ENCODE assay signal across 9 cellular contexts in genomic region chr16:87956771-87957279, GRCh38. TPM values are rescaled to one million over a fixed set of nuclear protein-coding genes. Genes with fewer than 3 reads are reported as not detected.
DNase-seq lines count a peak whose midpoint lies in the region; ATAC-seq, FAIRE-seq and TF ChIP-seq lines count a peak whose summit lies in the region.
"Had no signal": no experiment of that assay in that cellular context is flagged by ENCODE, and none has a peak within 500 bp of the region (broad histone marks: within the 10 kb centered on the region; RNA-seq: fewer than 3 reads in every experiment).

No MANE protein-coding gene starts in this region.

- TF ChIP-seq POLR2A in HepG2 (IDR thresholded peaks at IDR 0.05; ENCODE audit: insufficient read depth in 1 of 2, low read depth in 2 of 2, low read length in 2 of 2): no peak
- no peak for TF ChIP-seq POLR2A in right lobe of liver (IDR thresholded peaks at IDR 0.05)

- H3K9me2 ChIP-seq in PC-3 (replicated peaks; ENCODE audit: low read length): no peaks in the 10 kb centered on the region

- no peak overlapping the region for H2AFZ ChIP-seq in HepG2 (ENCODE audit: low read length)
- no peak overlapping the region for H2AFZ ChIP-seq in PC-3 (ENCODE audit: low read length)

- H3K4me3 Mint-ChIP-seq in MCF 10A (ENCODE audit: unreplicated experiment): no peak overlapping the region

- H3K27ac Mint-ChIP-seq in MCF 10A (ENCODE audit: low read depth, unreplicated experiment): no peak overlapping the region

- 92% methylated on average over 21 of the region's 21 CpGs for WGBS in HepG2 (ENCODE audit: low lambda C conversion rate)
- 63% methylated on average over 6 of the region's 21 CpGs for WGBS in right lobe of liver (ENCODE audit: insufficient coverage, low coverage, low lambda C conversion rate, missing lambda C conversion rate)

- H4K20me1 ChIP-seq in HepG2 (ENCODE audit: insufficient read depth, low read length) (0 out of 2 replicates have a peak, but pooled peaks cover 5% of the 10 kb centered on the region), PC-3 (ENCODE audit: low read length) (no peaks in the 10 kb centered on the region)

- POLR2A ChIA-PET in HepG2 (lab: Yijun Ruan, JAX) (no interaction called here), PC-3 (lab: Charles Lee; ENCODE audit: unreplicated experiment) (no interaction called here), MCF 10A (lab: Yijun Ruan, JAX) (no interaction called here)

- TF ChIP-seq RAD21 in HepG2 (CRISPR knock-in tag; IDR thresholded peaks at IDR 0.05): no peak

- H3K36me3 ChIP-seq in HepG2 (replicated peaks in 1 of 2; ENCODE audit: control insufficient read depth in 1 of 2, insufficient read depth in 2 of 2, low read length in 2 of 2) (peaks cover 6 to 31% of the 10 kb centered on the region in 2 experiments; a peak in 4 of 5 replicates), right lobe of liver (peaks cover 0 to 6% (median 0%) of the 10 kb centered on the region in 4 donors), PC-3 (ENCODE audit: low read depth, low read length) (no peaks in the 10 kb centered on the region), muscle layer of duodenum (ENCODE audit: control insufficient read depth in 1 of 2, insufficient read depth in 2 of 2, low read length in 2 of 2) (peaks cover 0 to 4% of the 10 kb centered on the region in 2 donors)

- no peak overlapping the region for H3K9ac ChIP-seq in HepG2 (ENCODE audit: insufficient read depth, low read depth, low read length)
- no peak overlapping the region for H3K9ac ChIP-seq in PC-3 (ENCODE audit: low read length)

- H3K27ac ChIP-seq in HepG2 (ENCODE audit: extremely low read length, insufficient read depth, low read length): no peak overlapping the region
- H3K27ac ChIP-seq in right lobe of liver: peak overlapping the region in 1 of 3 donors; percentile 43
- no peak overlapping the region for H3K27ac ChIP-seq in PC-3 (ENCODE audit: low read length)
- peak overlapping the region; percentile 74 for H3K27ac ChIP-seq in muscle layer of duodenum (ENCODE audit: low read length)
- H3K27ac ChIP-seq: epithelial cell of prostate had no signal

- DNase-seq in HepG2 (ENCODE audit: low spot score) (peak; percentile 34), right lobe of liver (no peak), PC-3 (no peak), MCF 10A (ENCODE audit: unreplicated experiment) (peak; percentile 10), SKM-1 treated with dmso at 0.1 percent for 144 hours (lab: John Stamatoyannopoulos, UW; ENCODE audit: unreplicated experiment) (no peak)
- no peak for DNase-seq in central memory CD4-positive, alpha-beta T cell

- BruUV-seq in HepG2 (replicated peaks; lab: Mats Ljungman, UMichigan) (no TSS peak), PC-3 (replicated peaks; lab: Mats Ljungman, UMichigan) (no TSS peak), MCF 10A (replicated peaks; lab: Mats Ljungman, UMichigan) (no TSS peak)

- no peak overlapping the region for H3K4me3 ChIP-seq in HepG2 (replicated peaks in 1 of 3; ENCODE audit: insufficient read depth in 1 of 3, low read depth in 2 of 3, low read length in 3 of 3)
- no peak overlapping the region for H3K4me3 ChIP-seq in right lobe of liver
- H3K4me3 ChIP-seq in PC-3 (ENCODE audit: low read length): no peak overlapping the region
- H3K4me3 ChIP-seq in muscle layer of duodenum (ENCODE audit: low read depth in 1 of 2, low read length in 2 of 2): peak overlapping the region; percentile 42 to 50

- H3K36me3 Mint-ChIP-seq in MCF 10A (ENCODE audit: insufficient read depth, unreplicated experiment): peaks cover 55% of the 10 kb centered on the region

- H3F3A ChIP-seq in PC-3 (ENCODE audit: low read length, unreplicated experiment): no peaks in the 10 kb centered on the region

- CTCF ChIA-PET in HepG2 (lab: Yijun Ruan, JAX; ENCODE audit: low intra/inter-chr PET ratio, low total read pairs): no interaction called here
- CTCF ChIA-PET in PC-3 (lab: Charles Lee): no interaction called here
- CTCF ChIA-PET in MCF 10A (lab: Yijun Ruan, JAX): no interaction called here

- H3K79me2 ChIP-seq in HepG2 (ENCODE audit: insufficient read depth, low read length) (peaks cover 86% of the 10 kb centered on the region), PC-3 (ENCODE audit: low read length) (peaks cover 100% of the 10 kb centered on the region)

- no peaks in the 10 kb centered on the region for H3K27me3 Mint-ChIP-seq in MCF 10A (ENCODE audit: insufficient read depth, unreplicated experiment)

- in situ Hi-C loops in HepG2 (cut with HindIII; ENCODE audit: extremely low pct_ligation_motif_present, low pct_unique_long_range_greater_than_20kb): no loop called here

- H3K9me3 ChIP-seq in HepG2 (ENCODE audit: low read length) (no peaks in the 10 kb centered on the region), right lobe of liver (no peaks in the 10 kb centered on the region), PC-3 (ENCODE audit: low read length) (no peaks in the 10 kb centered on the region), muscle layer of duodenum (ENCODE audit: control insufficient read depth in 1 of 2, low read length in 2 of 2) (no peaks in the 10 kb centered on the region)

- H3K4me1 Mint-ChIP-seq in MCF 10A (ENCODE audit: insufficient read depth, unreplicated experiment): peaks cover 21% of the 10 kb centered on the region

- peak; percentile 53 for FAIRE-seq in HepG2 (lab: Jason Lieb, UNC)

- no peak for TF ChIP-seq EP300 in HepG2 (IDR thresholded peaks at IDR 0.05; ENCODE audit: low read depth in 2 of 2, low read length in 2 of 2)
- TF ChIP-seq EP300 in HepG2 (CRISPR knock-in tag; IDR thresholded peaks at IDR 0.05; ENCODE audit: borderline replicate concordance): no peak

- ATAC-seq in HepG2: no peak
- no peak for ATAC-seq in right lobe of liver
- ATAC-seq in PC-3: no peak
- no peak for ATAC-seq in GM21526 (IDR thresholded peaks at IDR 0.05; ENCODE audit: low FRiP score, unreplicated experiment)

- H3K9me3 Mint-ChIP-seq in MCF 10A (ENCODE audit: unreplicated experiment): no peaks in the 10 kb centered on the region

- peaks cover 55% of the 10 kb centered on the region for H3K4me1 ChIP-seq in HepG2 (ENCODE audit: insufficient read depth, low read length)
- H3K4me1 ChIP-seq in right lobe of liver: peaks cover 0 to 29% (median 7%) of the 10 kb centered on the region in 4 donors
- 0 out of 2 replicates have a peak, but pooled peaks cover 7% of the 10 kb centered on the region for H3K4me1 ChIP-seq in PC-3 (ENCODE audit: insufficient read depth, low read length)
- H3K4me1 ChIP-seq in muscle layer of duodenum (ENCODE audit: control insufficient read depth in 1 of 2, insufficient read depth in 2 of 2, low read length in 2 of 2): peaks cover 28 to 39% of the 10 kb centered on the region in 2 donors

- no peaks in the 10 kb centered on the region for H3K27me3 ChIP-seq in HepG2 (ENCODE audit: control insufficient read depth in 1 of 2, insufficient read depth in 2 of 2, low read length in 2 of 2)
- no peaks in the 10 kb centered on the region for H3K27me3 ChIP-seq in right lobe of liver
- no peaks in the 10 kb centered on the region for H3K27me3 ChIP-seq in PC-3 (ENCODE audit: low read length)
- H3K27me3 ChIP-seq in muscle layer of duodenum (ENCODE audit: low read depth, low read length): no peaks in the 10 kb centered on the region

- intact Hi-C loops in HepG2 (cut with micrococcal nuclease; ENCODE audit: unreplicated experiment) (no loop called here), right lobe of liver (cut with DNase I) (no loop called here), PC-3 (cut with micrococcal nuclease) (no loop called here), MCF 10A (cut with micrococcal nuclease) (no loop called here)

- TF ChIP-seq CTCF in HepG2 (CRISPR knock-in tag; IDR thresholded peaks at IDR 0.05): no peak
- TF ChIP-seq CTCF in right lobe of liver (IDR thresholded peaks at IDR 0.05): no peak
- TF ChIP-seq CTCF in PC-3 (conservative IDR thresholded peaks at IDR 0.05; ENCODE audit: low read depth, low read length): peak; percentile 30; the same call in 1 of the 2 replicates
- no peak for TF ChIP-seq CTCF in MCF 10A (IDR thresholded peaks at IDR 0.05; ENCODE audit: unreplicated experiment)

- H3K4me2 ChIP-seq in HepG2 (ENCODE audit: low read depth, low read length) (no peak overlapping the region), PC-3 (ENCODE audit: low read length) (no peak overlapping the region)

RNA-seq across cellular contexts. Expression of gene BANP, which starts 5.6 kb away (rescaled TPM):
- total RNA-seq in HepG2 (2016; rRNA removed; fragmentation: Illumina TruSeq; extraction: Trizol) (13.0 and 20.2 TPM in 2 replicates), right lobe of liver (10 to 100 TPM; 11.2 to 20.7 (median 18.8) TPM), PC-3 (2014; rRNA removed) (24.2 TPM in 2 replicates), MCF 10A (2022) (38.2 and 41.5 TPM in 2 replicates)
- total RNA-seq in HepG2 (2016; cell fraction: cytosol; rRNA removed; fragmentation: Illumina TruSeq; extraction: Trizol; ENCODE audit: low read depth): 63.3 and 63.4 TPM in 2 replicates
- 11.2 and 21.0 TPM in 2 replicates for total RNA-seq in HepG2 (2016; cell fraction: insoluble cytoplasmic fraction; rRNA removed; fragmentation: Illumina TruSeq; extraction: Trizol)
- 26.8 and 28.3 TPM in 2 replicates for total RNA-seq in HepG2 (2016; cell fraction: membrane; rRNA removed; fragmentation: Illumina TruSeq; extraction: Trizol)
- 25.5 and 26.4 TPM in 2 replicates for total RNA-seq in HepG2 (2016; cell fraction: nucleus; rRNA removed; fragmentation: Illumina TruSeq; extraction: Trizol)
- polyA plus RNA-seq in HepG2 (2011; rRNA removed): 23.8 and 24.6 TPM in 2 replicates
- polyA plus RNA-seq in HepG2 (2011; cell fraction: cytosol; rRNA removed): 21.1 and 26.1 TPM in 2 replicates
- 58.9 and 72.7 TPM in 2 replicates for polyA plus RNA-seq in HepG2 (2011; cell fraction: nucleus; rRNA removed)
- 16.2 and 18.3 TPM in 2 replicates for polyA plus RNA-seq in HepG2 (2012)
- 6.1 and 6.3 TPM in 2 replicates for polyA plus RNA-seq in HepG2 (2016; cell fraction: cytosol; fragmentation: Illumina TruSeq; extraction: Trizol; ENCODE audit: low read depth)
- polyA plus RNA-seq in HepG2 (2016; cell fraction: insoluble cytoplasmic fraction; fragmentation: Illumina TruSeq; extraction: Trizol; ENCODE audit: low read depth): 10.3 and 13.0 TPM in 2 replicates
- 7.4 and 8.4 TPM in 2 replicates for polyA plus RNA-seq in HepG2 (2016; cell fraction: membrane; fragmentation: Illumina TruSeq; extraction: Trizol; ENCODE audit: low read depth)
- 24.7 and 27.2 TPM in 2 replicates for polyA plus RNA-seq in HepG2 (2016; cell fraction: nucleus; fragmentation: Illumina TruSeq; extraction: Trizol; ENCODE audit: insufficient read depth, low read depth)
- polyA minus RNA-seq in HepG2 (2011; rRNA and poly(A)+ RNA removed; ENCODE audit: low replicate concordance): 44.9 and 76.3 TPM in 2 replicates
- polyA minus RNA-seq in HepG2 (2011; cell fraction: cytosol; rRNA and poly(A)+ RNA removed): 24.6 and 25.1 TPM in 2 replicates
- polyA minus RNA-seq in HepG2 (2011; cell fraction: nucleus; rRNA and poly(A)+ RNA removed): 76.5 and 78.6 TPM in 2 replicates

RNA-seq across cellular contexts. Expression of gene CA5A, which starts 20.5 kb away (rescaled TPM):
- total RNA-seq in HepG2 (2016; rRNA removed; fragmentation: Illumina TruSeq; extraction: Trizol) (85.7 and 106 TPM in 2 replicates), right lobe of liver (10 to 100 TPM; 26.5 to 59.6 (median 30.2) TPM), PC-3 (2014; rRNA removed) (not detected in 2 replicates), MCF 10A (2022) (not detected in 2 replicates)
- 32.7 and 37.9 TPM in 2 replicates for total RNA-seq in HepG2 (2016; cell fraction: cytosol; rRNA removed; fragmentation: Illumina TruSeq; extraction: Trizol; ENCODE audit: low read depth)
- 85.8 and 97.2 TPM in 2 replicates for total RNA-seq in HepG2 (2016; cell fraction: insoluble cytoplasmic fraction; rRNA removed; fragmentation: Illumina TruSeq; extraction: Trizol)
- total RNA-seq in HepG2 (2016; cell fraction: membrane; rRNA removed; fragmentation: Illumina TruSeq; extraction: Trizol): 29.8 and 38.9 TPM in 2 replicates
- 97.3 and 115 TPM in 2 replicates for total RNA-seq in HepG2 (2016; cell fraction: nucleus; rRNA removed; fragmentation: Illumina TruSeq; extraction: Trizol)
- 66.8 and 70.0 TPM in 2 replicates for polyA plus RNA-seq in HepG2 (2011; rRNA removed)
- 69.7 and 71.1 TPM in 2 replicates for polyA plus RNA-seq in HepG2 (2011; cell fraction: cytosol; rRNA removed)
- polyA plus RNA-seq in HepG2 (2011; cell fraction: nucleus; rRNA removed): 186 and 199 TPM in 2 replicates
- 44.2 and 48.2 TPM in 2 replicates for polyA plus RNA-seq in HepG2 (2012)
- 21.5 and 23.0 TPM in 2 replicates for polyA plus RNA-seq in HepG2 (2016; cell fraction: cytosol; fragmentation: Illumina TruSeq; extraction: Trizol; ENCODE audit: low read depth)
- 68.8 and 71.9 TPM in 2 replicates for polyA plus RNA-seq in HepG2 (2016; cell fraction: insoluble cytoplasmic fraction; fragmentation: Illumina TruSeq; extraction: Trizol; ENCODE audit: low read depth)
- 18.4 and 18.5 TPM in 2 replicates for polyA plus RNA-seq in HepG2 (2016; cell fraction: membrane; fragmentation: Illumina TruSeq; extraction: Trizol; ENCODE audit: low read depth)
- 127 and 130 TPM in 2 replicates for polyA plus RNA-seq in HepG2 (2016; cell fraction: nucleus; fragmentation: Illumina TruSeq; extraction: Trizol; ENCODE audit: insufficient read depth, low read depth)
- polyA minus RNA-seq in HepG2 (2011; rRNA and poly(A)+ RNA removed; ENCODE audit: low replicate concordance): 132 TPM in 1 of 2 replicates, not detected in the other
- polyA minus RNA-seq in HepG2 (2011; cell fraction: cytosol; rRNA and poly(A)+ RNA removed): 12.6 and 15.9 TPM in 2 replicates
- polyA minus RNA-seq in HepG2 (2011; cell fraction: nucleus; rRNA and poly(A)+ RNA removed): 114 and 132 TPM in 2 replicates

Comparison
In these comparisons a context has a peak if more than half of its experiments do, and no peak if none do; other contexts are left out.
1. DNase-seq: peak in HepG2 (single experiment) and MCF 10A (single experiment); none in right lobe of liver (0 of 3), PC-3 (single experiment), SKM-1 treated with dmso at 0.1 percent for 144 hours (single experiment) and central memory CD4-positive, alpha-beta T cell (single experiment).
2. H3K4me3 ChIP-seq: peak in muscle layer of duodenum (2 of 2); none in HepG2 (0 of 3), right lobe of liver (0 of 3) and PC-3 (single experiment).
3. RNA of gene CA5A, which starts 20.5 kb away (total RNA-seq): 29.8 to 115 TPM in HepG2 and 26.5 to 59.6 TPM in right lobe of liver; not detected in PC-3 and not detected in MCF 10A; every median in the first group is over 10 times any median in the second.